In genomic region chr16:68539704-68540370, GRCh38 we compare ENCODE assay signal across 8 cellular contexts. TPM values are rescaled to one million over a fixed set of nuclear protein-coding genes. Genes with fewer than 3 reads are reported as not detected.
DNase-seq lines count a peak whose midpoint lies in the region; ATAC-seq lines count a peak whose summit lies in the region.

No MANE protein-coding gene starts in this region.

- peaks cover 2% of the 10 kb centered on the region for H3K9me3 Mint-ChIP-seq in activated CD4-positive, alpha-beta T cell treated with anti-CD3 and anti-CD28 coated beads for 36 hours (ENCODE audit: low read depth)
- H3K9me3 Mint-ChIP-seq in natural killer cell treated with Interleukin-12 subunit alpha and Interleukin-12 subunit beta and Interleukin-15 and Interleukin-18, amount 100 ng/mL, for 72 hours, result no peaks in the 10 kb centered on the region

- peak; percentile 52 for ATAC-seq in activated CD4-positive, alpha-beta T cell treated with anti-CD3 and anti-CD28 coated beads for 36 hours
- ATAC-seq in HG03103 (IDR thresholded peaks at IDR 0.05; ENCODE audit: low read depth, unreplicated experiment) (peak; percentile 8), esophagus mucosa (peak; percentile 41)
- peak; percentile 41 to 61 for ATAC-seq in natural killer cell treated with Interleukin-12 subunit alpha and Interleukin-12 subunit beta and Interleukin-15 and Interleukin-18, amount 100 ng/mL, for 72 hours

- intact Hi-C loops in activated CD4-positive, alpha-beta T cell treated with anti-CD3 and anti-CD28 coated beads for 36 hours (cut with DNase I, micrococcal nuclease), result loop anchor here in 1 of 2 experiments (1.0 to 2.0 kb wide), 7 partner anchors 10 to 771 kb away; partner anchors contain the start of genes CHTF8, SMPD3, TANGO6 and UTP4

- CTCF ChIA-PET in activated CD4-positive, alpha-beta T cell treated with anti-CD3 and anti-CD28 coated beads for 36 hours (lab: Charles Lee), result interaction anchor here (0.6 to 3.2 kb wide), 7 partner anchors 11 to 1539 kb away, joined by 3 to 19 read pairs (median 3); no protein-coding TSS in a partner anchor

- POLR2A ChIA-PET in activated CD4-positive, alpha-beta T cell treated with anti-CD3 and anti-CD28 coated beads for 36 hours (lab: Charles Lee), result interaction anchor here (0.6 kb wide), 1 partner anchor 1340 kb away, joined by 4 read pairs; no protein-coding TSS in a partner anchor

- peaks cover 16% of the 10 kb centered on the region for H3K4me1 Mint-ChIP-seq in activated CD4-positive, alpha-beta T cell treated with anti-CD3 and anti-CD28 coated beads for 36 hours
- H3K4me1 Mint-ChIP-seq in natural killer cell treated with Interleukin-12 subunit alpha and Interleukin-12 subunit beta and Interleukin-15 and Interleukin-18, amount 100 ng/mL, for 72 hours (ENCODE audit: low read depth in 2 of 2), result peaks cover 20% of the 10 kb centered on the region in 2 donors

- H3K27me3 Mint-ChIP-seq in activated CD4-positive, alpha-beta T cell treated with anti-CD3 and anti-CD28 coated beads for 36 hours, result no peaks in the 10 kb centered on the region
- H3K27me3 Mint-ChIP-seq in natural killer cell treated with Interleukin-12 subunit alpha and Interleukin-12 subunit beta and Interleukin-15 and Interleukin-18, amount 100 ng/mL, for 72 hours, result no peaks in the 10 kb centered on the region

- peak overlapping the region; percentile 89 for H3K4me3 Mint-ChIP-seq in activated CD4-positive, alpha-beta T cell treated with anti-CD3 and anti-CD28 coated beads for 36 hours
- peak overlapping the region; percentile 96 for H3K4me3 Mint-ChIP-seq in natural killer cell treated with Interleukin-12 subunit alpha and Interleukin-12 subunit beta and Interleukin-15 and Interleukin-18, amount 100 ng/mL, for 72 hours

- DNase-seq in activated CD4-positive, alpha-beta T cell treated with anti-CD3 and anti-CD28 coated beads for 36 hours, result peak; percentile 42
- no peak for DNase-seq in activated CD4-positive, alpha-beta T cell treated with anti-CD3 and anti-CD28 coated beads, Interleukin-2, amount 50 U/mL, for 4 hours
- peak; percentile 24 for DNase-seq in UCSD-AML1 (lab: John Stamatoyannopoulos, UW; ENCODE audit: unreplicated experiment)
- DNase-seq in natural killer cell treated with Interleukin-12 subunit alpha and Interleukin-12 subunit beta and Interleukin-15 and Interleukin-18, amount 100 ng/mL, for 72 hours (ENCODE audit: low spot score), result peak; percentile 63
- DNase-seq in GM19238 (ENCODE audit: insufficient read length, low spot score), result no peak
- DNase-seq in NCI-H510A (lab: John Stamatoyannopoulos, UW), result no peak

- peak overlapping the region; percentile 91 for H3K27ac Mint-ChIP-seq in activated CD4-positive, alpha-beta T cell treated with anti-CD3 and anti-CD28 coated beads for 36 hours
- H3K27ac Mint-ChIP-seq in natural killer cell treated with Interleukin-12 subunit alpha and Interleukin-12 subunit beta and Interleukin-15 and Interleukin-18, amount 100 ng/mL, for 72 hours, result peak overlapping the region; percentile 87 to 95

- peaks cover 46% of the 10 kb centered on the region for H3K36me3 Mint-ChIP-seq in activated CD4-positive, alpha-beta T cell treated with anti-CD3 and anti-CD28 coated beads for 36 hours (ENCODE audit: low read depth)
- H3K36me3 Mint-ChIP-seq in natural killer cell treated with Interleukin-12 subunit alpha and Interleukin-12 subunit beta and Interleukin-15 and Interleukin-18, amount 100 ng/mL, for 72 hours, result peaks cover 11% of the 10 kb centered on the region

RNA-seq across cellular contexts. Expression of gene ZFP90, which starts 0.7 kb away (rescaled TPM):
- 10 to 100 TPM; 31.4 to 31.6 TPM for total RNA-seq in activated CD4-positive, alpha-beta T cell treated with anti-CD3 and anti-CD28 coated beads for 36 hours
- 12.0 TPM for total RNA-seq in esophagus mucosa
- total RNA-seq in natural killer cell treated with Interleukin-12 subunit alpha and Interleukin-12 subunit beta and Interleukin-15 and Interleukin-18, amount 100 ng/mL, for 72 hours, result 10 to 100 TPM; 21.5 to 29.8 TPM

Comparison
In these comparisons a context has a peak if more than half of its experiments do, and no peak if none do; other contexts are left out.
1. DNase-seq: peak in activated CD4-positive, alpha-beta T cell treated with anti-CD3 and anti-CD28 coated beads for 36 hours (single experiment), UCSD-AML1 (single experiment) and natural killer cell treated with Interleukin-12 subunit alpha and Interleukin-12 subunit beta and Interleukin-15 and Interleukin-18, amount 100 ng/mL, for 72 hours (single experiment); none in activated CD4-positive, alpha-beta T cell treated with anti-CD3 and anti-CD28 coated beads, Interleukin-2, amount 50 U/mL, for 4 hours (0 of 2), GM19238 (single experiment) and NCI-H510A (single experiment).
2. Peak in every context shown above with its lines, with median percentiles within 50 percentile points of each other: ATAC-seq.